ENCODE assay signal across 15 cellular contexts in the genomic region with DNA sequence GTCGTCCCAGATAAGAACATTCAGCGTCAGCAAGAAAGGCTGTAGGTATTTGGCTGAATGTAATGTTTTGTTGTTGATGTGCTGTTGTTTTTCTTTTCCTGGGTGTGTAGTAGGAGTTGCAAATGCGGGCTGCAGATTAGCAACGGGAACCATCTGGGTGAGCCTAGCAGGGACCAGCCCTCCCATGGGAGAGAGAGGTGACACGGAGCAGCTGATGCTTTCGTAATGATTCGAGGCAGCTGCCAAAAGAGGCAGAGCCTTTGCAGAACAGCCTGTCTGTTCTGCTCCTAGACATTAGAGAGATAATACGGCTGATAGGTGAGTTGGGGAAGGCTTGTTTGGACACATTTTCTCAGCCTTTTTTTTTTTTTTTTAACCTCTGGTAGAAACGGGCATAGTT. TPM values are rescaled to one million over a fixed set of nuclear protein-coding genes. Genes with fewer than 3 reads are reported as not detected.
DNase-seq lines count a peak whose midpoint lies in the region; ATAC-seq and TF ChIP-seq lines count a peak whose summit lies in the region.
"Had no signal": no experiment of that assay in that cellular context is flagged by ENCODE, and none has a peak within 500 bp of the region (broad histone marks: within the 10 kb centered on the region; RNA-seq: fewer than 3 reads in every experiment).

No MANE protein-coding gene starts in this region.

- intact Hi-C loops in prostate gland (cut with DNase I): no loop called here

- no peak for TF ChIP-seq POLR2A in prostate gland (IDR thresholded peaks at IDR 0.05)

- TF ChIP-seq CTCF in prostate gland (IDR thresholded peaks at IDR 0.05): no peak

- no peaks in the 10 kb centered on the region for H3K27me3 ChIP-seq in prostate gland (replicated peaks; ENCODE audit: insufficient read depth)

- 8% methylated on average over 9 of the region's 9 CpGs for WGBS in prostate gland

- ATAC-seq in esophagus mucosa: peak; percentile 92
- ATAC-seq in HG02973 (IDR thresholded peaks at IDR 0.05; ENCODE audit: unreplicated experiment): no peak
- ATAC-seq in HG02885 (IDR thresholded peaks at IDR 0.05; ENCODE audit: poor library complexity, unreplicated experiment): no peak

- H3K4me3 ChIP-seq in prostate gland: no peak overlapping the region
- H3K4me3 ChIP-seq: skin epidermis had no signal

- no peaks in the 10 kb centered on the region for H3K36me3 ChIP-seq in prostate gland

- no peak overlapping the region for H3K27ac ChIP-seq in prostate gland
- H3K27ac ChIP-seq: skin epidermis had no signal

- DNase-seq in NCI-H345 (lab: John Stamatoyannopoulos, UW): peak; percentile 51
- DNase-seq in NCI-H345 treated with DMSO at 0.1 percent for 48 hours (lab: John Stamatoyannopoulos, UW; ENCODE audit: unreplicated experiment): no peak
- DNase-seq in NCI-H446 (lab: John Stamatoyannopoulos, UW): peak; percentile 1 to 18
- peak; percentile 14 for DNase-seq in prostate gland (ENCODE audit: low spot score)
- DNase-seq in DMS79 (lab: John Stamatoyannopoulos, UW): no peak
- DNase-seq: 8988T, activated T-cell treated with anti-CD3 and anti-CD28 coated beads for 4 hours, NCI-H1092 treated with DMSO at 0.1 percent for 48 hours, NCI-H774 had no signal

- H3K9me3 ChIP-seq in prostate gland: no peaks in the 10 kb centered on the region

- H3K4me1 ChIP-seq in prostate gland (replicated peaks): no peaks in the 10 kb centered on the region

RNA-seq across cellular contexts. Expression of a gene that starts 25.3 kb away (rescaled TPM):
- total RNA-seq in esophagus mucosa: 1.9 TPM
- under 1 TPM in 1 of 2 donors, not detected in 1; 0.23 TPM for total RNA-seq in prostate gland
- total RNA-seq: H4, SK-MEL-5 had no signal

Comparison
In these comparisons a context has a peak if more than half of its experiments do, and no peak if none do; other contexts are left out.
1. DNase-seq: peak in NCI-H345 (single experiment), NCI-H446 (2 of 2) and prostate gland (single experiment); none in NCI-H345 treated with DMSO at 0.1 percent for 48 hours (single experiment) and DMS79 (single experiment).